22 cellular contexts compared by ENCODE assay signal in the genomic region with DNA sequence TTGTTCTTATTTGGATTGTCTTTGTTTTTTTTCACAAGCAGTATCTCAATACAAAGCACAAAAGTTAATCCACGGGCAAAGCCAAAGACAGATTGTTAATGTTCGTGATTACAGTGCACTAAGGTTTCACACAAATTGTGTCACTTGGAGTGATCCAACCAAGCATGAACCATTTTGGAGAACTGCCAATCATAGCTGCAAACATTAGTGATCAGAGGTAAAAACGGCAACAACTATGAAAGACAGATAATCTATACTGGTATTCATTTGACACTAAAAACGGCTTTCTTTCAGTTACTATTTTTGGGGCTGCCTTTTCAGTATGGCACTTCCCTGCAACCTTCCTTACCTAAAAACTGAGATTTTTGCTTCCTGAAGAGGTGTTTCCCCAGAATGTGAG.
DNase-seq lines count a peak whose midpoint lies in the region; FAIRE-seq and TF ChIP-seq lines count a peak whose summit lies in the region.
"Had no signal": no experiment of that assay in that cellular context is flagged by ENCODE, and none has a peak within 500 bp of the region (broad histone marks: within the 10 kb centered on the region; RNA-seq: fewer than 3 reads in every experiment).

No MANE protein-coding gene starts in this region.

- no peaks in the 10 kb centered on the region for H3K36me3 ChIP-seq in GM23248 (ENCODE audit: low read depth)

- WGBS in GM23248 (ENCODE audit: low coverage in 1 of 2, low lambda C conversion rate in 2 of 2, missing lambda C conversion rate in 2 of 2), 2 experiments: 65% methylated on average over 4 of the region's 4 CpGs

- TF ChIP-seq CTCF in GM12864 (IDR thresholded peaks at IDR 0.05; ENCODE audit: low read depth, low read length, missing control alignments): no peak

- peak overlapping the region; percentile 42 for H3K4me2 ChIP-seq in GM23248 (ENCODE audit: unreplicated experiment)

- DNase-seq in GM12864 (ENCODE audit: low read depth) (peak; percentile 26), GM23248 (peak; percentile 19), NCI-H446 treated with DMSO at 0.1 percent for 48 hours (lab: John Stamatoyannopoulos, UW) (peak; percentile 23), fibroblast of peridontal ligament (ENCODE audit: extremely low read depth) (peak; percentile 6), HUDEP-2 (lab: John Stamatoyannopoulos, UW; ENCODE audit: unreplicated experiment in 76 of 76) (no peak), NCI-H2029 treated with DMSO at 0.1 percent for 48 hours (lab: John Stamatoyannopoulos, UW) (no peak), GM12891 (ENCODE audit: insufficient read length, low spot score) (no peak), DMS79 (lab: John Stamatoyannopoulos, UW) (no peak)
- DNase-seq: activated CD4-positive, alpha-beta T cell treated with anti-CD3 and anti-CD28 coated beads, Interleukin-2, amount 50 U/mL, for 48 hours; activated naive CD4-positive, alpha-beta T cell treated with anti-CD3 and anti-CD28 coated beads for 36 hours; Caco-2; GDM1; naive B cell; NCI-H1930; NCI-H526 treated with DMSO at 0.1 percent for 48 hours; stimulated activated CD4-positive, alpha-beta T cell treated with anti-CD3 and anti-CD28 coated beads, Interleukin-4, amount 100 ng/mL, for 4 hours; stimulated activated CD8-positive, alpha-beta memory T cell treated with anti-CD3 and anti-CD28 coated beads, Interleukin-4, amount 100 ng/mL, for 48 hours had no signal

- no peak for TF ChIP-seq POLR2A in GM12891 (IDR thresholded peaks at IDR 0.05; ENCODE audit: low read depth, low read length)

- no peaks in the 10 kb centered on the region for H4K20me1 ChIP-seq in GM23248 (ENCODE audit: insufficient read depth)

- H3K4me1 ChIP-seq in GM23248 (ENCODE audit: insufficient read depth): peaks cover 16% of the 10 kb centered on the region
- H3K4me1 ChIP-seq: Caco-2, parathyroid adenoma had no signal

- 0 out of 2 replicates have a peak, but pooled peaks cover 3% of the 10 kb centered on the region for H3K27me3 ChIP-seq in GM23248 (replicated peaks; ENCODE audit: insufficient read depth)

- no peak overlapping the region for H2AFZ ChIP-seq in GM23248
- H2AFZ ChIP-seq: parathyroid adenoma had no signal

- H3K9me2 ChIP-seq in GM23248 (ENCODE audit: insufficient read depth): no peaks in the 10 kb centered on the region

- H3K9me3 ChIP-seq in GM23248 (ENCODE audit: low read depth): no peaks in the 10 kb centered on the region
- H3K9me3 ChIP-seq: Caco-2 had no signal

- H3K27ac ChIP-seq in GM23248: 0 out of 2 replicates have a peak overlapping the region, but pooled peaks have one; percentile 9
- H3K27ac ChIP-seq: epithelial cell of prostate, parathyroid adenoma, skin epidermis had no signal

- H3F3A ChIP-seq in GM23248 (ENCODE audit: insufficient read depth): no peaks in the 10 kb centered on the region

- FAIRE-seq in GM12891 (lab: Jason Lieb, UNC): no peak
- FAIRE-seq: frontal cortex had no signal

- H3K4me3 ChIP-seq in GM12864 (ENCODE audit: low read depth, low read length) (no peak overlapping the region), GM23248 (no peak overlapping the region)
- H3K4me3 ChIP-seq: lung, skin epidermis had no signal

- no peak overlapping the region for H3K9ac ChIP-seq in GM23248
- H3K9ac ChIP-seq: parathyroid adenoma had no signal

- H3K79me2 ChIP-seq in GM23248 (ENCODE audit: insufficient read depth): no peaks in the 10 kb centered on the region
- H3K79me2 ChIP-seq: parathyroid adenoma had no signal

- in situ Hi-C loops in GM23248 (cut with MboI): no loop called here

TF ChIP-seq in GM12891, 5 proteins besides CTCF, POLR2A, EP300 and RAD21:
- TF ChIP-seq POU2F2 (IDR thresholded peaks at IDR 0.05; ENCODE audit: low read depth, low read length): no peak
- TF ChIP-seq TAF1 (IDR thresholded peaks at IDR 0.05; ENCODE audit: low read depth, low read length): no peak
- no peak for TF ChIP-seq SPI1 (IDR thresholded peaks at IDR 0.05; ENCODE audit: low read depth, low read length)
- no peak for TF ChIP-seq POLR2AphosphoS5 (IDR thresholded peaks at IDR 0.05; ENCODE audit: low read depth, low read length)

Comparison
In these comparisons a context has a peak if more than half of its experiments do, and no peak if none do; other contexts are left out.
1. DNase-seq: peak in GM12864 (single experiment), GM23248 (single experiment), NCI-H446 treated with DMSO at 0.1 percent for 48 hours (single experiment) and fibroblast of peridontal ligament (single experiment); none in HUDEP-2 (0 of 76), NCI-H2029 treated with DMSO at 0.1 percent for 48 hours (single experiment), GM12891 (single experiment) and DMS79 (single experiment).